7 cellular contexts compared by ENCODE assay signal in the genomic region with DNA sequence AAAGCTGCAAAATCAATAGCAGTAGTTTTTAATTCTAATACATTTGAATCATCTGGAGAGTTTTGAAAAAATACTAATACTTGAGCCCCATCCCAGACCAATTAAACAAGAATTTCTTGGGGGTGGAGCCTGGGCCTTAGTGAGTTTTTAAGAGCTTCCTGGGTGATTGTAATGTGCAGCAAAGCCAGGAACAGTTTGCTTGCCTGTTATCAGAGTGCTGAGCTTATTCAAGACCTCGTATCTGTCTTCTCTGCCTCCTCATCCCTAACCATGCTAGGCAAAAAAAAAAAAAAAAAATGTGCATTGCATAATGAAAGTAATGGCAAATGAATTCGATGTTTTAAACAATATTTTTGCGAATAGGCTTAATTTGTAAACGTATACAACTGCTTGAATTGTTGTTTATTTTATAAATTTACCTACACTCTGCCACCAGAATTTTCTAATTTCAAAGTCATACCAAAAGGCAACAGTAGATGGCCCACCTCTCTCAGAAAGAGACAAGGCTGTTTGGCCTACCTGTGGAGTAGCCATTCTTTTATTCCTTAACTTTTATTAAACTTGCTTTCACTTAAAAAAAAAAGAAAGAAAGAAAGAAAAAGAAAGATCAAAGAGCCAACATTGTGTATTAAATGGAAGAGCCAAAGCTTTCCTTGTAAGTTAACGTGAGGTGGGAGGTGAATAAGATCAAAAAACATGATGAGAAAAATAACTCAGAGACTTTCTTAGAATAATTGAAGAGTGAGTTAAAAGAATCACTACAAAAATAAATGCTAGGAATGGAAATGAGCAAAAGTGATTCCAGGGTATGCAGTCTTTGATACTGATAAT. TPM values are rescaled to one million over a fixed set of nuclear protein-coding genes. Genes with fewer than 3 reads are reported as not detected.
DNase-seq lines count a peak whose midpoint lies in the region; FAIRE-seq and TF ChIP-seq lines count a peak whose summit lies in the region.

No MANE protein-coding gene starts in this region.

- H3K36me3 ChIP-seq in PC-9 (ENCODE audit: low read depth) (no peaks in the 10 kb centered on the region), trophoblast cell (ENCODE audit: control insufficient read depth in 1 of 2, insufficient read depth in 2 of 2, low read length in 2 of 2) (no peaks in the 10 kb centered on the region)

- intact Hi-C loops in PC-9 (cut with micrococcal nuclease; ENCODE audit: unreplicated experiment): loop anchor here (1.0 to 2.0 kb wide), 2 partner anchors 38 to 278 kb away; no protein-coding TSS in a partner anchor
- intact Hi-C loops in dorsolateral prefrontal cortex (cut with DNase I): loop anchor here in 1 of 2 donors (10.0 kb wide), 1 partner anchor 280 kb away; no protein-coding TSS in a partner anchor

- TF ChIP-seq CTCF in PC-9 (conservative IDR thresholded peaks at IDR 0.05) (peak; percentile 94), dorsolateral prefrontal cortex (IDR thresholded peaks at IDR 0.05 in 54 of 56, conservative IDR thresholded peaks at IDR 0.05 in 2 of 56; ENCODE audit: low read depth in 1 of 56, partially characterized antibody in 56 of 56) (peak in 50 of 56 donors; percentile 19 to 69 (median 45))

- H3K9me3 ChIP-seq in PC-9 (ENCODE audit: insufficient read depth, low read depth): no peaks in the 10 kb centered on the region
- no peaks in the 10 kb centered on the region for H3K9me3 ChIP-seq in trophoblast cell (ENCODE audit: insufficient read depth, low read depth, low read length)

- no TSS peak for BruUV-seq in PC-9 (replicated peaks; lab: Mats Ljungman, UMichigan)

- CTCF ChIA-PET in PC-9 (lab: Charles Lee): interaction anchor here (0.6 to 0.7 kb wide), 3 partner anchors 69 to 1082 kb away, joined by 3 to 9 read pairs (median 3); no protein-coding TSS in a partner anchor

- H2BK120ac ChIP-seq in trophoblast cell (ENCODE audit: insufficient read depth, low read length, poor library complexity): no peak overlapping the region

- DNase-seq in DMS153 (lab: John Stamatoyannopoulos, UW) (peak; percentile 24), H4 (ENCODE audit: low spot score) (peak; percentile 14), PC-9 (peak in 1 of 2 experiments; percentile 3), dorsolateral prefrontal cortex (no peak), trophoblast cell (peak; percentile 3 to 69), foreskin melanocyte (no peak), GM12891 (ENCODE audit: insufficient read length, low spot score) (no peak)

- no peak overlapping the region for H4K8ac ChIP-seq in trophoblast cell (ENCODE audit: low read depth, low read length)

- H4K20me1 ChIP-seq in PC-9 (ENCODE audit: insufficient read depth): no peaks in the 10 kb centered on the region

- H3K27me3 ChIP-seq in PC-9 (ENCODE audit: insufficient read depth, low read depth): peaks cover 16% of the 10 kb centered on the region
- H3K27me3 ChIP-seq in dorsolateral prefrontal cortex: no peaks in the 10 kb centered on the region
- no peaks in the 10 kb centered on the region for H3K27me3 ChIP-seq in trophoblast cell (ENCODE audit: insufficient read depth, low read length)

- POLR2A ChIA-PET in PC-9 (lab: Charles Lee; ENCODE audit: unreplicated experiment): no interaction called here

- FAIRE-seq in GM12891 (lab: Jason Lieb, UNC): no peak

- H3K27ac ChIP-seq in PC-9 (no peak overlapping the region), dorsolateral prefrontal cortex (no peak overlapping the region), trophoblast cell (ENCODE audit: low read depth, low read length) (no peak overlapping the region)

- H4K91ac ChIP-seq in trophoblast cell (ENCODE audit: low read depth, low read length): no peak overlapping the region

- H3K4me3 ChIP-seq in PC-9 (no peak overlapping the region), dorsolateral prefrontal cortex (no peak overlapping the region), trophoblast cell (ENCODE audit: low read depth, low read length) (no peak overlapping the region)

- H2BK12ac ChIP-seq in trophoblast cell (ENCODE audit: low read length): no peak overlapping the region

- H3K4me1 ChIP-seq in PC-9 (replicated peaks; ENCODE audit: insufficient read depth) (no peaks in the 10 kb centered on the region), trophoblast cell (ENCODE audit: control insufficient read depth in 1 of 2, insufficient read depth in 2 of 2, low read length in 2 of 2) (no peaks in the 10 kb centered on the region)

- H3F3A ChIP-seq in PC-9 (ENCODE audit: insufficient read depth, low read depth): no peaks in the 10 kb centered on the region

- H3K9me2 ChIP-seq in PC-9 (ENCODE audit: insufficient read depth): no peaks in the 10 kb centered on the region; the same call in 1 of the 2 replicates

- no CpG with 5 or more reads among the region's 5 CpGs for WGBS in trophoblast cell (ENCODE audit: extremely low coverage, insufficient coverage, insufficient read length)

- no peak overlapping the region for H2AK5ac ChIP-seq in trophoblast cell (ENCODE audit: low read length)

- no peak overlapping the region for H4K12ac ChIP-seq in trophoblast cell (ENCODE audit: low read depth, low read length)

- no peaks in the 10 kb centered on the region for H3K79me1 ChIP-seq in trophoblast cell (ENCODE audit: low read length)

- no peak overlapping the region for H2AFZ ChIP-seq in PC-9
- no peak overlapping the region for H2AFZ ChIP-seq in trophoblast cell (ENCODE audit: insufficient read depth, low read length, poor library complexity)

- H2BK5ac ChIP-seq in trophoblast cell (ENCODE audit: low read depth, low read length, poor library complexity): no peak overlapping the region

- H3K4ac ChIP-seq in trophoblast cell (ENCODE audit: low read depth, low read length): no peak overlapping the region

- H3K9ac ChIP-seq in trophoblast cell (ENCODE audit: low read length): no peak overlapping the region

- no peak overlapping the region for H3K18ac ChIP-seq in trophoblast cell (ENCODE audit: low read length)

- no peak overlapping the region for H3K14ac ChIP-seq in trophoblast cell (ENCODE audit: low read length)

- TF ChIP-seq POLR2A in GM12891 (IDR thresholded peaks at IDR 0.05; ENCODE audit: low read depth, low read length): no peak

- H3K4me2 ChIP-seq in PC-9 (no peak overlapping the region), trophoblast cell (ENCODE audit: low read length) (no peak overlapping the region)

- no peaks in the 10 kb centered on the region for H3K79me2 ChIP-seq in PC-9 (ENCODE audit: low read depth)
- no peaks in the 10 kb centered on the region for H3K79me2 ChIP-seq in trophoblast cell (ENCODE audit: control insufficient read depth, insufficient read depth, low read length, poor library complexity)

- H3K23ac ChIP-seq in trophoblast cell (ENCODE audit: low read length): no peak overlapping the region

TF ChIP-seq in GM12891, 5 proteins besides CTCF, POLR2A, EP300 and RAD21:
- TF ChIP-seq POLR2AphosphoS5 (IDR thresholded peaks at IDR 0.05; ENCODE audit: low read depth, low read length): no peak
- TF ChIP-seq POU2F2 (IDR thresholded peaks at IDR 0.05; ENCODE audit: low read depth, low read length): no peak

RNA-seq across cellular contexts. Expression of gene MYB, which starts 36.2 kb away (rescaled TPM):
- 0.39 and 1.1 TPM in 2 replicates for total RNA-seq in H4 (2014; rRNA removed; shearing (Covaris generic))
- total RNA-seq in PC-9 (2021): 0.95 and 1.8 TPM in 2 replicates
- 1 to 10 TPM in 3 of 120 experiments, under 1 TPM in 83, not detected in 34; 0.15 to 2.1 (median 0.46) TPM for total RNA-seq in dorsolateral prefrontal cortex
- polyA plus RNA-seq in trophoblast cell (2013): 0.21 and 0.24 TPM in 2 replicates
- 18.5 TPM for polyA plus RNA-seq in GM12891 (2012; ENCODE audit: low read depth, missing spikeins)

Comparison
In these comparisons a context has a peak if more than half of its experiments do, and no peak if none do; other contexts are left out.
1. DNase-seq: peak in DMS153 (single experiment), H4 (single experiment) and trophoblast cell (2 of 2); none in dorsolateral prefrontal cortex (0 of 10), foreskin melanocyte (single experiment) and GM12891 (single experiment).